Comparison of ENCODE assay signal across 13 cellular contexts in the genomic region with DNA sequence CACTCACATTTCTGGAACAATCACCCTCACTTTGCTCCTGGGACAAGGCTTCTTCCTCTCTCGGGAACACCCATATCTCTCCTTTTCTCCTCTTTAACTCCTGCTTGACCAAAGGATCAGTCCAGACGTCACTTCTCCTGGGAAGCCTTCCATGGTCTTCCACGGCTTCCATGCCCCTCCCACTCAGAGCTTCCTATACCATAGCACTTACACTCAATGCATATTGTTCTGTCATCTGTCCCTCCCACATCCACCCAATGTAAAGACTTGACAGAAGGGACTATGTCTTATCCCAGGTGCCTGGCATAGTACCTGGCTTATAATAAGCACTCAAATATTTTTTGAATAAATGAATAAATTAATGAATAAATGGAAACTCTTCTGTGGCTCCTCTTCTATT. TPM values are rescaled to one million over a fixed set of nuclear protein-coding genes. Genes with fewer than 3 reads are reported as not detected.
A peak's percentile ranks its signal among the peaks of the same experiment; 100 is the strongest.
DNase-seq lines count a peak whose midpoint lies in the region; ATAC-seq and TF ChIP-seq lines count a peak whose summit lies in the region.
"Had no signal": no experiment of that assay in that cellular context is flagged by ENCODE, and none has a peak within 500 bp of the region (broad histone marks: within the 10 kb centered on the region; RNA-seq: fewer than 3 reads in every experiment).

No MANE protein-coding gene starts in this region.

- H3K27me3 ChIP-seq in tibial artery, result no peaks in the 10 kb centered on the region

- intact Hi-C loops in tibial artery (cut with DNase I; ENCODE audit: low total_unique reads), result loop anchor here (10.0 kb wide), 1 partner anchor 362 kb away; a partner anchor contains a TSS

- H3K4me3 Mint-ChIP-seq in activated T-cell treated with anti-CD3 and anti-CD28 coated beads, Interleukin-2, amount 50 U/mL, for 24 hours, result peak overlapping the region; percentile 76
- peak overlapping the region; percentile 82 for H3K4me3 Mint-ChIP-seq in activated T-helper 17 cell treated with anti-CD3 and anti-CD28 coated beads, Interleukin-2, amount 50 U/mL, for 72 hours
- no peak overlapping the region for H3K4me3 Mint-ChIP-seq in stimulated activated memory B cell treated with anti-CD40 and anti-IgM and Interleukin-4, amounts not matched to agents 10 μg/mL and 1 μg/mL and 100 μg/mL, for 72 hours
- H3K4me3 Mint-ChIP-seq: dendritic cell treated with granulocyte-macrophage colony-stimulating factor and Interleukin-4, amounts not matched to agents 40 ng/mL and 50 ng/mL, for 4 days had no signal

- H3K27ac Mint-ChIP-seq in activated T-cell treated with anti-CD3 and anti-CD28 coated beads, Interleukin-2, amount 50 U/mL, for 24 hours, result peak overlapping the region; percentile 93
- H3K27ac Mint-ChIP-seq in activated T-helper 17 cell treated with anti-CD3 and anti-CD28 coated beads, Interleukin-2, amount 50 U/mL, for 72 hours, result peak overlapping the region; percentile 78
- peak overlapping the region; percentile 81 for H3K27ac Mint-ChIP-seq in stimulated activated memory B cell treated with anti-CD40 and anti-IgM and Interleukin-4, amounts not matched to agents 10 μg/mL and 1 μg/mL and 100 μg/mL, for 72 hours
- H3K27ac Mint-ChIP-seq: dendritic cell treated with granulocyte-macrophage colony-stimulating factor and Interleukin-4, amounts not matched to agents 40 ng/mL and 50 ng/mL, for 4 days had no signal

- peaks cover 4% of the 10 kb centered on the region for H3K27me3 Mint-ChIP-seq in activated T-cell treated with anti-CD3 and anti-CD28 coated beads, Interleukin-2, amount 50 U/mL, for 24 hours
- peaks cover 7% of the 10 kb centered on the region for H3K27me3 Mint-ChIP-seq in activated T-helper 17 cell treated with anti-CD3 and anti-CD28 coated beads, Interleukin-2, amount 50 U/mL, for 72 hours
- H3K27me3 Mint-ChIP-seq in stimulated activated memory B cell treated with anti-CD40 and anti-IgM and Interleukin-4, amounts not matched to agents 10 μg/mL and 1 μg/mL and 100 μg/mL, for 72 hours, result peaks cover 9% of the 10 kb centered on the region

- TF ChIP-seq CTCF in tibial artery (IDR thresholded peaks at IDR 0.05), result no peak

- no peaks in the 10 kb centered on the region for H3K9me3 ChIP-seq in tibial artery
- H3K9me3 ChIP-seq: neutrophil had no signal

- H3K4me3 ChIP-seq in tibial artery, result no peak overlapping the region

- peaks cover 41% of the 10 kb centered on the region for H3K4me1 Mint-ChIP-seq in activated T-cell treated with anti-CD3 and anti-CD28 coated beads, Interleukin-2, amount 50 U/mL, for 24 hours (ENCODE audit: low read depth)
- peaks cover 33% of the 10 kb centered on the region for H3K4me1 Mint-ChIP-seq in activated T-helper 17 cell treated with anti-CD3 and anti-CD28 coated beads, Interleukin-2, amount 50 U/mL, for 72 hours
- peaks cover 35% of the 10 kb centered on the region for H3K4me1 Mint-ChIP-seq in stimulated activated memory B cell treated with anti-CD40 and anti-IgM and Interleukin-4, amounts not matched to agents 10 μg/mL and 1 μg/mL and 100 μg/mL, for 72 hours

- no peaks in the 10 kb centered on the region for H3K36me3 Mint-ChIP-seq in activated T-cell treated with anti-CD3 and anti-CD28 coated beads, Interleukin-2, amount 50 U/mL, for 24 hours (ENCODE audit: low read depth)
- H3K36me3 Mint-ChIP-seq in activated T-helper 17 cell treated with anti-CD3 and anti-CD28 coated beads, Interleukin-2, amount 50 U/mL, for 72 hours (ENCODE audit: low read depth), result no peaks in the 10 kb centered on the region
- H3K36me3 Mint-ChIP-seq in stimulated activated memory B cell treated with anti-CD40 and anti-IgM and Interleukin-4, amounts not matched to agents 10 μg/mL and 1 μg/mL and 100 μg/mL, for 72 hours, result no peaks in the 10 kb centered on the region

- ATAC-seq in HG02840 (IDR thresholded peaks at IDR 0.05; ENCODE audit: low FRiP score, unreplicated experiment) (peak; percentile 15), GM21423 (IDR thresholded peaks at IDR 0.05; ENCODE audit: unreplicated experiment) (no peak)
- peak; percentile 43 for ATAC-seq in activated T-helper 17 cell treated with anti-CD3 and anti-CD28 coated beads, Interleukin-2, amount 50 U/mL, for 72 hours (replicated peaks)
- no peak for ATAC-seq in stimulated activated memory B cell treated with anti-CD40 and anti-IgM and Interleukin-4, amounts not matched to agents 10 μg/mL and 1 μg/mL and 100 μg/mL, for 72 hours
- ATAC-seq: HCT116 had no signal

- no peak for DNase-seq in activated T-cell treated with anti-CD3 and anti-CD28 coated beads, Interleukin-2, amount 50 U/mL, for 24 hours
- DNase-seq in activated T-cell treated with anti-CD3 and anti-CD28 coated beads, Interleukin-2, amount 50 U/mL, for 1 hour, result no peak
- no peak for DNase-seq in tibial artery
- no peak for DNase-seq in central memory CD4-positive, alpha-beta T cell
- DNase-seq: kidney glomerular epithelial cell, NCI-H345 had no signal

- H3K36me3 ChIP-seq in tibial artery, result no peaks in the 10 kb centered on the region
- H3K36me3 ChIP-seq: neutrophil had no signal

- peaks cover 4 to 13% (median 9%) of the 10 kb centered on the region in 4 donors for H3K4me1 ChIP-seq in tibial artery

- no peak overlapping the region for H3K27ac ChIP-seq in tibial artery
- H3K27ac ChIP-seq: neutrophil had no signal

- H3K9me3 Mint-ChIP-seq in activated T-cell treated with anti-CD3 and anti-CD28 coated beads, Interleukin-2, amount 50 U/mL, for 24 hours, result no peaks in the 10 kb centered on the region
- no peaks in the 10 kb centered on the region for H3K9me3 Mint-ChIP-seq in activated T-helper 17 cell treated with anti-CD3 and anti-CD28 coated beads, Interleukin-2, amount 50 U/mL, for 72 hours
- H3K9me3 Mint-ChIP-seq in stimulated activated memory B cell treated with anti-CD40 and anti-IgM and Interleukin-4, amounts not matched to agents 10 μg/mL and 1 μg/mL and 100 μg/mL, for 72 hours, result no peaks in the 10 kb centered on the region
- H3K9me3 Mint-ChIP-seq: dendritic cell treated with granulocyte-macrophage colony-stimulating factor and Interleukin-4, amounts not matched to agents 40 ng/mL and 50 ng/mL, for 4 days had no signal

RNA-seq across cellular contexts. Expression of a gene that starts 28.2 kb away (rescaled TPM):
- under 1 TPM; 0.06 to 0.24 TPM for total RNA-seq in activated T-helper 17 cell treated with anti-CD3 and anti-CD28 coated beads, Interleukin-2, amount 50 U/mL, for 72 hours

Comparison
In these comparisons a context has a peak if more than half of its experiments do, and no peak if none do; other contexts are left out.
1. ATAC-seq: peak in HG02840 (single experiment) and activated T-helper 17 cell treated with anti-CD3 and anti-CD28 coated beads, Interleukin-2, amount 50 U/mL, for 72 hours (single experiment); none in stimulated activated memory B cell treated with anti-CD40 and anti-IgM and Interleukin-4, amounts not matched to agents 10 μg/mL and 1 μg/mL and 100 μg/mL, for 72 hours (single experiment) and GM21423 (single experiment).
2. Peak in every context shown above with its lines, with median percentiles within 50 percentile points of each other: H3K27ac Mint-ChIP-seq.